In the genomic region with DNA sequence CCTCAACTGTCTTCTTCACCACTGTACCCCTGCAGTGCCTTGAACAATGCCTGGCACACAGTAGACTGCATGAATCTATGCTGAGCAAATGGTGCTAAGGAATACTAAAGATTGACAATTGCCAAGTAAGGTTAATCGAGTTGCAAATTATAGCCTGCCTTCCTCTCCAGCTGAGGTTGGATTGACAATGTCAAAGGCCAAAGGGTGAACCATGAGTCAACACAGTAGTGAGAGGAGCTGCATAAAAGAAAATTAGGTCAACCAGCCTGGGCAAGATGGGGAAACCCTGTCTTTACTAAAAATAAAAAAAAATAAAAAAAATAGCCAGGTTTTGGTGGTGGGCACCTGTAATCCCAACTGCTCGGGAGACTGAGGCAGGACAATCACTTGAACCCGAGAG, we compare ENCODE assay signal across 22 cellular contexts.
"Had no signal": no experiment of that assay in that cellular context is flagged by ENCODE, and none has a peak within 500 bp of the region (broad histone marks: within the 10 kb centered on the region; RNA-seq: fewer than 3 reads in every experiment).

No MANE protein-coding gene starts in this region.

- H3K4me1 Mint-ChIP-seq: memory B cell; natural killer cell; neural crest cell; stimulated activated naive B cell treated with anti-CD40 and anti-IgM and Interleukin-4, amounts not matched to agents 10 μg/mL and 1 μg/mL and 100 μg/mL, for 72 hours had no signal

- H3K9me3 Mint-ChIP-seq: dendritic cell treated with granulocyte-macrophage colony-stimulating factor and Interleukin-4, amounts not matched to agents 40 ng/mL and 50 ng/mL, for 4 days; memory B cell; natural killer cell; neural crest cell; stimulated activated naive B cell treated with anti-CD40 and anti-IgM and Interleukin-4, amounts not matched to agents 10 μg/mL and 1 μg/mL and 100 μg/mL, for 72 hours; stimulated activated naive CD8-positive, alpha-beta T cell treated with anti-CD3 and anti-CD28 coated beads, Interleukin-15, Interleukin-2, amounts not matched to agents 100 ng/mL and 50 ng/mL, for 24 hours had no signal

- H3K4me3 Mint-ChIP-seq: dendritic cell treated with granulocyte-macrophage colony-stimulating factor and Interleukin-4, amounts not matched to agents 40 ng/mL and 50 ng/mL, for 4 days; memory B cell; natural killer cell; neural crest cell; stimulated activated naive B cell treated with anti-CD40 and anti-IgM and Interleukin-4, amounts not matched to agents 10 μg/mL and 1 μg/mL and 100 μg/mL, for 72 hours; stimulated activated naive CD8-positive, alpha-beta T cell treated with anti-CD3 and anti-CD28 coated beads, Interleukin-15, Interleukin-2, amounts not matched to agents 100 ng/mL and 50 ng/mL, for 24 hours had no signal

- ATAC-seq: left colon; left ventricle myocardium superior; natural killer cell; stimulated activated naive B cell treated with anti-CD40 and anti-IgM and Interleukin-4, amounts not matched to agents 10 μg/mL and 1 μg/mL and 100 μg/mL, for 72 hours; upper lobe of right lung had no signal

- H3K27me3 Mint-ChIP-seq: dendritic cell treated with granulocyte-macrophage colony-stimulating factor and Interleukin-4, amounts not matched to agents 40 ng/mL and 50 ng/mL, for 4 days; memory B cell; progenitor cell of endocrine pancreas; stimulated activated naive B cell treated with anti-CD40 and anti-IgM and Interleukin-4, amounts not matched to agents 10 μg/mL and 1 μg/mL and 100 μg/mL, for 72 hours; stimulated activated naive CD8-positive, alpha-beta T cell treated with anti-CD3 and anti-CD28 coated beads, Interleukin-15, Interleukin-2, amounts not matched to agents 100 ng/mL and 50 ng/mL, for 24 hours had no signal

- H3K36me3 Mint-ChIP-seq: natural killer cell had no signal

- DNase-seq: colonic mucosa; effector memory CD4-positive, alpha-beta T cell; foreskin melanocyte; glutamatergic neuron; heart right ventricle; hippocampal formation; islet precursor cell; kidney glomerular epithelial cell; left colon; left ventricle myocardium superior; natural killer cell; sigmoid colon; spleen; stimulated activated naive B cell treated with anti-CD40 and anti-IgM and Interleukin-4, amounts not matched to agents 10 μg/mL and 1 μg/mL and 100 μg/mL, for 72 hours; transverse colon; upper lobe of right lung; uterus had no signal

- H3K27ac Mint-ChIP-seq: dendritic cell treated with granulocyte-macrophage colony-stimulating factor and Interleukin-4, amounts not matched to agents 40 ng/mL and 50 ng/mL, for 4 days; memory B cell; natural killer cell; stimulated activated naive B cell treated with anti-CD40 and anti-IgM and Interleukin-4, amounts not matched to agents 10 μg/mL and 1 μg/mL and 100 μg/mL, for 72 hours; stimulated activated naive CD8-positive, alpha-beta T cell treated with anti-CD3 and anti-CD28 coated beads, Interleukin-15, Interleukin-2, amounts not matched to agents 100 ng/mL and 50 ng/mL, for 24 hours had no signal
